ENCODE assay signal across 21 cellular contexts in genomic region chr10:29519670-29520069, GRCh38.
"Had no signal": no experiment of that assay in that cellular context is flagged by ENCODE, and none has a peak within 500 bp of the region (broad histone marks: within the 10 kb centered on the region; RNA-seq: fewer than 3 reads in every experiment).

No MANE protein-coding gene starts in this region.

- FAIRE-seq: endothelial cell of umbilical vein, islet of Langerhans had no signal

- H3K27ac ChIP-seq: colonic mucosa, left lung, ovary, upper lobe of right lung, vagina had no signal

- H3K4me3 ChIP-seq: colonic mucosa, heart left ventricle, left lung, lung, ovary, tibial artery, upper lobe of right lung, vagina had no signal

- H3K9me3 ChIP-seq: colonic mucosa, heart left ventricle, left lung, ovary, tibial artery, upper lobe of right lung, vagina had no signal

- H3K36me3 ChIP-seq: ovary had no signal

- H3K4me1 ChIP-seq: colonic mucosa, left lung had no signal

- H3K27me3 ChIP-seq: colonic mucosa, heart left ventricle, left lung, ovary, tibial artery, upper lobe of right lung, vagina had no signal

- DNase-seq: colonic mucosa; dermis blood vessel endothelial cell; endodermal cell; erythroblast; foreskin melanocyte; heart left ventricle; hypothalamus; kidney glomerular epithelial cell; left lung; mesenchymal stem cell; naive thymus-derived CD4-positive, alpha-beta T cell; ovary; right cardiac atrium; stimulated activated CD4-positive, alpha-beta T cell treated with anti-CD3 and anti-CD28 coated beads, Interleukin-4, amount 100 ng/mL, for 1 hour; tibial artery; upper lobe of right lung had no signal

- ATAC-seq: heart left ventricle; left lung; naive thymus-derived CD4-positive, alpha-beta T cell; right cardiac atrium; stimulated activated memory B cell treated with anti-CD40 and anti-IgM and Interleukin-4, amounts not matched to agents 10 μg/mL and 1 μg/mL and 100 μg/mL, for 72 hours; upper lobe of right lung had no signal
